ENCODE assay signal across 1 cellular context in the genomic region with DNA sequence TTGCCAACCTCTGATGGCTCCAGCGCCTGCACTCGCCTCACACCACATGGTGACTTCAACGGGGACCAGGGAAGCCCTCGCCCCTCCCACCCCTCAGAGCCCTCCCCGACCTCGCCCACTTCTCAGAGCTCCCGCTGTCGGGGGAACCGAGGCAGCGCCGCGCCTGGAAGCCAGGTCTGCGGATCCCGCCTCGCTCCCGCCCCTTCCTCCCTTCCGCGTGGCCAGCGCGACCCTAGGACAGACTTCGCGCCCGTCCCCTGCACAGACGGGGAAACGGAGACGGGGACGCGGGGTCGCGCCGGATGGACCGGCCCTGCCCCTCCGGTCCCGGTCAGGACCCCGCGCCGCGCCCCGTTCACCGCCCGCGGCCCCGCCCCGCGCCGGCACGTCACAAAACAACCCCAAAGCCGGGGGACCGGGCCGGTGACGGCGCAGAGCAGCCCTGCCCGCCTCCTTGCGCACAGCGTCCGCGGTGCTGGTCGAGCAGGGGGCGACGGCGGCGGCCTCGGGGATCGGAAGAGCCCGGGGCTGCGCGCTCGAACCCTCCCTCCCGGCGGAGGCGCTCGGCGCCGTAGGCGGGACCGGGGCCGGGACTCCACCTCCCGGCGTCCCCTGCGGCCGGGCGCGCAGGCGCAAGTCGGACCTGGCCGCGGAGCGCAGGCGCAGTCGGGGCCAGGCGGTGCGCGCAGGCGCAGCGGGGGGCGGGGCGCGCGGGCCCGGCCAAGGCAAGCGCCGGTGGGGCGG.
TF ChIP-seq lines count a peak whose summit lies in the region.

No MANE protein-coding gene starts in this region.

TF ChIP-seq in HepG2, 621 proteins besides CTCF, POLR2A, EP300 and RAD21 (continued from another document and continues in another):
- TF ChIP-seq HMG20B (CRISPR knock-in tag; conservative IDR thresholded peaks at IDR 0.05), result no peak
- no peak for TF ChIP-seq STAT5B (CRISPR knock-in tag; IDR thresholded peaks at IDR 0.05)
- peak; percentile 51; the same call in 1 of the 2 replicates for TF ChIP-seq ZNF761 (CRISPR knock-in tag; conservative IDR thresholded peaks at IDR 0.05)
- TF ChIP-seq PITX1 (CRISPR knock-in tag; IDR thresholded peaks at IDR 0.05), result peak; percentile 22; the same call in 1 of the 2 replicates
- TF ChIP-seq DMAP1 (CRISPR knock-in tag; IDR thresholded peaks at IDR 0.05), result peak; percentile 81; the same call in 1 of the 2 replicates
- TF ChIP-seq SP5 (CRISPR knock-in tag; IDR thresholded peaks at IDR 0.05; ENCODE audit: borderline replicate concordance, low read depth), result no peak
- TF ChIP-seq SMAD9 (CRISPR knock-in tag; IDR thresholded peaks at IDR 0.05), result no peak
- TF ChIP-seq HNF1A (IDR thresholded peaks at IDR 0.05; ENCODE audit: low read depth), result no peak
- TF ChIP-seq HNF1A (CRISPR knock-in tag; IDR thresholded peaks at IDR 0.05; ENCODE audit: borderline replicate concordance), result peak; percentile 15; the same call in 1 of the 2 replicates
- TF ChIP-seq ZNF292 (CRISPR knock-in tag; IDR thresholded peaks at IDR 0.05; ENCODE audit: borderline replicate concordance, low read depth), result no peak
- TF ChIP-seq ATRX (CRISPR knock-in tag; IDR thresholded peaks at IDR 0.05; ENCODE audit: borderline replicate concordance), result no peak
- TF ChIP-seq SALL1 (CRISPR knock-in tag; IDR thresholded peaks at IDR 0.05), result peak; percentile 70
- TF ChIP-seq ZNF432 (CRISPR knock-in tag; IDR thresholded peaks at IDR 0.05; ENCODE audit: borderline replicate concordance), result no peak
- no peak for TF ChIP-seq HBP1 (CRISPR knock-in tag; IDR thresholded peaks at IDR 0.05; ENCODE audit: low read depth)
- TF ChIP-seq MEF2D (CRISPR knock-in tag; IDR thresholded peaks at IDR 0.05), result peak; percentile 66; the same call in 1 of the 2 replicates
- TF ChIP-seq ZNF44 (CRISPR knock-in tag; IDR thresholded peaks at IDR 0.05), result no peak
- peak; percentile 77 for TF ChIP-seq ZFX (CRISPR knock-in tag; IDR thresholded peaks at IDR 0.05; ENCODE audit: low read depth)
- no peak for TF ChIP-seq CHD2 (IDR thresholded peaks at IDR 0.05; ENCODE audit: low read depth, low read length)
- TF ChIP-seq MBD4 (IDR thresholded peaks at IDR 0.05; ENCODE audit: borderline replicate concordance, low read length), result no peak
- TF ChIP-seq HOMEZ (CRISPR knock-in tag; IDR thresholded peaks at IDR 0.05; ENCODE audit: low read depth), result no peak
- 0 out of 2 replicates have a peak, but pooled peaks have one; percentile 19 for TF ChIP-seq MBNL3 (CRISPR knock-in tag; conservative IDR thresholded peaks at IDR 0.05)
- TF ChIP-seq, protein P1, sequence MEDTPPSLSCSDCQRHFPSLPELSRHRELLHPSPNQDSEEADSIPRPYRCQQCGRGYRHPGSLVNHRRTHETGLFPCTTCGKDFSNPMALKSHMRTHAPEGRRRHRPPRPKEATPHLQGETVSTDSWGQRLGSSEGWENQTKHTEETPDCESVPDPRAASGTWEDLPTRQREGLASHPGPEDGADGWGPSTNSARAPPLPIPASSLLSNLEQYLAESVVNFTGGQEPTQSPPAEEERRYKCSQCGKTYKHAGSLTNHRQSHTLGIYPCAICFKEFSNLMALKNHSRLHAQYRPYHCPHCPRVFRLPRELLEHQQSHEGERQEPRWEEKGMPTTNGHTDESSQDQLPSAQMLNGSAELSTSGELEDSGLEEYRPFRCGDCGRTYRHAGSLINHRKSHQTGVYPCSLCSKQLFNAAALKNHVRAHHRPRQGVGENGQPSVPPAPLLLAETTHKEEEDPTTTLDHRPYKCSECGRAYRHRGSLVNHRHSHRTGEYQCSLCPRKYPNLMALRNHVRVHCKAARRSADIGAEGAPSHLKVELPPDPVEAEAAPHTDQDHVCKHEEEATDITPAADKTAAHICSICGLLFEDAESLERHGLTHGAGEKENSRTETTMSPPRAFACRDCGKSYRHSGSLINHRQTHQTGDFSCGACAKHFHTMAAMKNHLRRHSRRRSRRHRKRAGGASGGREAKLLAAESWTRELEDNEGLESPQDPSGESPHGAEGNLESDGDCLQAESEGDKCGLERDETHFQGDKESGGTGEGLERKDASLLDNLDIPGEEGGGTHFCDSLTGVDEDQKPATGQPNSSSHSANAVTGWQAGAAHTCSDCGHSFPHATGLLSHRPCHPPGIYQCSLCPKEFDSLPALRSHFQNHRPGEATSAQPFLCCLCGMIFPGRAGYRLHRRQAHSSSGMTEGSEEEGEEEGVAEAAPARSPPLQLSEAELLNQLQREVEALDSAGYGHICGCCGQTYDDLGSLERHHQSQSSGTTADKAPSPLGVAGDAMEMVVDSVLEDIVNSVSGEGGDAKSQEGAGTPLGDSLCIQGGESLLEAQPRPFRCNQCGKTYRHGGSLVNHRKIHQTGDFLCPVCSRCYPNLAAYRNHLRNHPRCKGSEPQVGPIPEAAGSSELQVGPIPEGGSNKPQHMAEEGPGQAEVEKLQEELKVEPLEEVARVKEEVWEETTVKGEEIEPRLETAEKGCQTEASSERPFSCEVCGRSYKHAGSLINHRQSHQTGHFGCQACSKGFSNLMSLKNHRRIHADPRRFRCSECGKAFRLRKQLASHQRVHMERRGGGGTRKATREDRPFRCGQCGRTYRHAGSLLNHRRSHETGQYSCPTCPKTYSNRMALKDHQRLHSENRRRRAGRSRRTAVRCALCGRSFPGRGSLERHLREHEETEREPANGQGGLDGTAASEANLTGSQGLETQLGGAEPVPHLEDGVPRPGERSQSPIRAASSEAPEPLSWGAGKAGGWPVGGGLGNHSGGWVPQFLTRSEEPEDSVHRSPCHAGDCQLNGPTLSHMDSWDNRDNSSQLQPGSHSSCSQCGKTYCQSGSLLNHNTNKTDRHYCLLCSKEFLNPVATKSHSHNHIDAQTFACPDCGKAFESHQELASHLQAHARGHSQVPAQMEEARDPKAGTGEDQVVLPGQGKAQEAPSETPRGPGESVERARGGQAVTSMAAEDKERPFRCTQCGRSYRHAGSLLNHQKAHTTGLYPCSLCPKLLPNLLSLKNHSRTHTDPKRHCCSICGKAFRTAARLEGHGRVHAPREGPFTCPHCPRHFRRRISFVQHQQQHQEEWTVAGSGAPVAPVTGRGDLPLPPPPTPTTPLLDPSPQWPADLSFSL (CRISPR knock-in tag; IDR thresholded peaks at IDR 0.05), result no peak
- TF ChIP-seq ZNF747 (CRISPR knock-in tag; IDR thresholded peaks at IDR 0.05; ENCODE audit: borderline replicate concordance), result no peak; the same call in 1 of the 2 replicates
- TF ChIP-seq PAF1 (CRISPR knock-in tag; IDR thresholded peaks at IDR 0.05), result no peak
- no peak for TF ChIP-seq SRSF4 (IDR thresholded peaks at IDR 0.05; ENCODE audit: low read depth, low read length, poor library complexity, severe bottlenecking)
- no peak for TF ChIP-seq TCF7L2 (IDR thresholded peaks at IDR 0.05; ENCODE audit: low read depth, low read length)
- TF ChIP-seq MAF1 (CRISPR knock-in tag; IDR thresholded peaks at IDR 0.05; ENCODE audit: borderline replicate concordance), result no peak
- TF ChIP-seq, protein P2, sequence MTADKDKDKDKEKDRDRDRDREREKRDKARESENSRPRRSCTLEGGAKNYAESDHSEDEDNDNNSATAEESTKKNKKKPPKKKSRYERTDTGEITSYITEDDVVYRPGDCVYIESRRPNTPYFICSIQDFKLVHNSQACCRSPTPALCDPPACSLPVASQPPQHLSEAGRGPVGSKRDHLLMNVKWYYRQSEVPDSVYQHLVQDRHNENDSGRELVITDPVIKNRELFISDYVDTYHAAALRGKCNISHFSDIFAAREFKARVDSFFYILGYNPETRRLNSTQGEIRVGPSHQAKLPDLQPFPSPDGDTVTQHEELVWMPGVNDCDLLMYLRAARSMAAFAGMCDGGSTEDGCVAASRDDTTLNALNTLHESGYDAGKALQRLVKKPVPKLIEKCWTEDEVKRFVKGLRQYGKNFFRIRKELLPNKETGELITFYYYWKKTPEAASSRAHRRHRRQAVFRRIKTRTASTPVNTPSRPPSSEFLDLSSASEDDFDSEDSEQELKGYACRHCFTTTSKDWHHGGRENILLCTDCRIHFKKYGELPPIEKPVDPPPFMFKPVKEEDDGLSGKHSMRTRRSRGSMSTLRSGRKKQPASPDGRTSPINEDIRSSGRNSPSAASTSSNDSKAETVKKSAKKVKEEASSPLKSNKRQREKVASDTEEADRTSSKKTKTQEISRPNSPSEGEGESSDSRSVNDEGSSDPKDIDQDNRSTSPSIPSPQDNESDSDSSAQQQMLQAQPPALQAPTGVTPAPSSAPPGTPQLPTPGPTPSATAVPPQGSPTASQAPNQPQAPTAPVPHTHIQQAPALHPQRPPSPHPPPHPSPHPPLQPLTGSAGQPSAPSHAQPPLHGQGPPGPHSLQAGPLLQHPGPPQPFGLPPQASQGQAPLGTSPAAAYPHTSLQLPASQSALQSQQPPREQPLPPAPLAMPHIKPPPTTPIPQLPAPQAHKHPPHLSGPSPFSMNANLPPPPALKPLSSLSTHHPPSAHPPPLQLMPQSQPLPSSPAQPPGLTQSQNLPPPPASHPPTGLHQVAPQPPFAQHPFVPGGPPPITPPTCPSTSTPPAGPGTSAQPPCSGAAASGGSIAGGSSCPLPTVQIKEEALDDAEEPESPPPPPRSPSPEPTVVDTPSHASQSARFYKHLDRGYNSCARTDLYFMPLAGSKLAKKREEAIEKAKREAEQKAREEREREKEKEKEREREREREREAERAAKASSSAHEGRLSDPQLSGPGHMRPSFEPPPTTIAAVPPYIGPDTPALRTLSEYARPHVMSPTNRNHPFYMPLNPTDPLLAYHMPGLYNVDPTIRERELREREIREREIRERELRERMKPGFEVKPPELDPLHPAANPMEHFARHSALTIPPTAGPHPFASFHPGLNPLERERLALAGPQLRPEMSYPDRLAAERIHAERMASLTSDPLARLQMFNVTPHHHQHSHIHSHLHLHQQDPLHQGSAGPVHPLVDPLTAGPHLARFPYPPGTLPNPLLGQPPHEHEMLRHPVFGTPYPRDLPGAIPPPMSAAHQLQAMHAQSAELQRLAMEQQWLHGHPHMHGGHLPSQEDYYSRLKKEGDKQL (CRISPR knock-in tag; IDR thresholded peaks at IDR 0.05; ENCODE audit: low read depth), result no peak
- TF ChIP-seq ZNF883 (CRISPR knock-in tag; IDR thresholded peaks at IDR 0.05; ENCODE audit: not compliant biosample characterization), result no peak
- no peak for TF ChIP-seq ZNF160 (CRISPR knock-in tag; IDR thresholded peaks at IDR 0.05)
- TF ChIP-seq GFI1 (CRISPR knock-in tag; IDR thresholded peaks at IDR 0.05; ENCODE audit: borderline replicate concordance), result no peak
- peak; percentile 71; the same call in 1 of the 2 replicates for TF ChIP-seq ZNF552 (CRISPR knock-in tag; IDR thresholded peaks at IDR 0.05; ENCODE audit: borderline replicate concordance)
- peak; percentile 77 for TF ChIP-seq SAP130 (CRISPR knock-in tag; IDR thresholded peaks at IDR 0.05; ENCODE audit: low read depth)
- no peak for TF ChIP-seq KLF13 (CRISPR knock-in tag; IDR thresholded peaks at IDR 0.05)
- peak; percentile 82; the same call in 1 of the 2 replicates for TF ChIP-seq MYC (CRISPR knock-in tag; IDR thresholded peaks at IDR 0.05; ENCODE audit: borderline replicate concordance)
- TF ChIP-seq ZBTB20 (CRISPR knock-in tag; IDR thresholded peaks at IDR 0.05; ENCODE audit: borderline replicate concordance, low read depth), result no peak
- TF ChIP-seq RFXAP (CRISPR knock-in tag; IDR thresholded peaks at IDR 0.05; ENCODE audit: borderline replicate concordance), result no peak
